23 cellular contexts compared by ENCODE assay signal in genomic region chr18:21559195-21559594, GRCh38.
"Had no signal": no experiment of that assay in that cellular context is flagged by ENCODE, and none has a peak within 500 bp of the region (broad histone marks: within the 10 kb centered on the region; RNA-seq: fewer than 3 reads in every experiment).

No MANE protein-coding gene starts in this region.

- H2AFZ ChIP-seq: neural progenitor cell had no signal

- H3K27me3 ChIP-seq: colonic mucosa, heart left ventricle, neural progenitor cell, ovary, right atrium auricular region, sigmoid colon, stomach had no signal

- H3K4me1 ChIP-seq: colonic mucosa, neural progenitor cell, right atrium auricular region, sigmoid colon had no signal

- H3K27ac ChIP-seq: colonic mucosa, heart left ventricle, neural progenitor cell, ovary, right atrium auricular region, sigmoid colon, skin epidermis, stomach, thoracic aorta had no signal

- H3K9me3 ChIP-seq: colonic mucosa, heart left ventricle, ovary, right atrium auricular region, sigmoid colon, stomach, thoracic aorta had no signal

- H3K4me3 ChIP-seq: colonic mucosa, heart left ventricle, neural progenitor cell, ovary, right atrium auricular region, sigmoid colon, skin epidermis, stomach, thoracic aorta had no signal

- ATAC-seq: heart left ventricle, natural killer cell had no signal

- DNase-seq: colonic mucosa; dermis blood vessel endothelial cell; endodermal cell; foreskin melanocyte; heart left ventricle; hippocampal formation; kidney glomerular epithelial cell; natural killer cell; nucleus accumbens; ovary; sigmoid colon; stimulated activated naive CD4-positive, alpha-beta T cell; stomach; substantia nigra; trophoblast cell had no signal

- H3K4me1 Mint-ChIP-seq: endodermal cell, mesothelial cell of epicardium, neural progenitor cell had no signal

- H3K36me3 ChIP-seq: ovary had no signal

- H3K4me3 Mint-ChIP-seq: endodermal cell, mesothelial cell of epicardium, natural killer cell, neural progenitor cell had no signal

- H3K27ac Mint-ChIP-seq: endodermal cell, mesothelial cell of epicardium, natural killer cell, neural progenitor cell had no signal

- H3K9ac ChIP-seq: neural progenitor cell had no signal

- FAIRE-seq: endothelial cell of umbilical vein, islet of Langerhans, urothelium cell line had no signal

- H3K4me2 ChIP-seq: neural progenitor cell had no signal

- H3K9me3 Mint-ChIP-seq: endodermal cell, natural killer cell, neural progenitor cell had no signal
